19 cellular contexts compared by ENCODE assay signal in genomic region chr5:94620257-94620656, GRCh38. TPM values are rescaled to one million over a fixed set of nuclear protein-coding genes. Genes with fewer than 3 reads are reported as not detected.
DNase-seq lines count a peak whose midpoint lies in the region; ATAC-seq, FAIRE-seq and TF ChIP-seq lines count a peak whose summit lies in the region.
"Had no signal": no experiment of that assay in that cellular context is flagged by ENCODE, and none has a peak within 500 bp of the region (broad histone marks: within the 10 kb centered on the region; RNA-seq: fewer than 3 reads in every experiment).

No MANE protein-coding gene starts in this region.

- intact Hi-C loops in CD4-positive, alpha-beta T cell (cut with DNase I, micrococcal nuclease): no loop called here

- H3K27ac Mint-ChIP-seq in CD4-positive, alpha-beta T cell: no peak overlapping the region
- H3K27ac Mint-ChIP-seq in WTC11: no peak overlapping the region

- 92 to 97% (median 94%) methylated on average over 5 of the region's 5 CpGs for WGBS in small intestine, 3 donors

- no peaks in the 10 kb centered on the region for H3K9me2 ChIP-seq in DOHH2 (replicated peaks; ENCODE audit: control insufficient read depth, low read length)

- POLR2A ChIA-PET in CD4-positive, alpha-beta T cell (lab: Charles Lee): no interaction called here
- POLR2A ChIA-PET in WTC11 (lab: Charles Lee): no interaction called here

- H3K36me3 ChIP-seq in DOHH2 (ENCODE audit: control insufficient read depth, low read length) (0 out of 2 replicates have a peak, but pooled peaks cover 10% of the 10 kb centered on the region), keratinocyte (ENCODE audit: control insufficient read depth in 2 of 2, extremely low read depth in 1 of 2, insufficient read depth in 2 of 2, low read length in 2 of 2) (no peaks in the 10 kb centered on the region), small intestine (ENCODE audit: control insufficient read depth in 2 of 2, insufficient read depth in 2 of 2, low read length in 2 of 2) (no peaks in the 10 kb centered on the region)
- H3K36me3 ChIP-seq: adrenal gland, colonic mucosa, uterus had no signal

- peaks cover 47% of the 10 kb centered on the region for H3K4me1 ChIP-seq in DOHH2 (ENCODE audit: control insufficient read depth, low read length)
- H3K4me1 ChIP-seq in keratinocyte (ENCODE audit: control insufficient read depth, extremely low read depth, insufficient read depth, low read length): peaks cover 13% of the 10 kb centered on the region
- H3K4me1 ChIP-seq in small intestine (ENCODE audit: control insufficient read depth in 2 of 2, insufficient read depth in 1 of 2, low read depth in 1 of 2, low read length in 1 of 2): no peaks in the 10 kb centered on the region
- H3K4me1 ChIP-seq: colonic mucosa had no signal

- peaks cover 11% of the 10 kb centered on the region for H4K20me1 ChIP-seq in DOHH2 (ENCODE audit: control insufficient read depth, insufficient read depth, low read depth, low read length)
- H4K20me1 ChIP-seq in keratinocyte (ENCODE audit: control insufficient read depth, extremely low read depth, insufficient read depth, low read length): no peaks in the 10 kb centered on the region

- no peaks in the 10 kb centered on the region; the same call in 1 of the 2 replicates for H3F3A ChIP-seq in DOHH2 (ENCODE audit: control insufficient read depth, insufficient read depth)

- no peak for FAIRE-seq in keratinocyte (lab: Jason Lieb, UNC)
- no peak for FAIRE-seq in small intestine (lab: Jason Lieb, UNC)

- TF ChIP-seq CTCF in CD4-positive, alpha-beta T cell (IDR thresholded peaks at IDR 0.05): no peak
- no peak for TF ChIP-seq CTCF in DOHH2 (IDR thresholded peaks at IDR 0.05; ENCODE audit: low read depth, low read length, poor library complexity, severe bottlenecking)
- no peak for TF ChIP-seq CTCF in WTC11 (IDR thresholded peaks at IDR 0.05)
- no peak for TF ChIP-seq CTCF in keratinocyte (optimal IDR thresholded peaks at IDR 0.05 in 1 of 3, IDR thresholded peaks at IDR 0.05 in 1 of 3, conservative IDR thresholded peaks at IDR 0.05 in 1 of 3; ENCODE audit: extremely low read depth in 1 of 3, insufficient read depth in 2 of 3, low read length in 3 of 3)

- H3K4me3 Mint-ChIP-seq in CD4-positive, alpha-beta T cell: peak overlapping the region; percentile 92
- H3K4me3 Mint-ChIP-seq in WTC11: peak overlapping the region; percentile 93; the same call in 1 of the 2 replicates

- H3K27me3 ChIP-seq in CD4-positive, alpha-beta T cell (ENCODE audit: control insufficient read depth, insufficient read depth, low read length): no peaks in the 10 kb centered on the region
- H3K27me3 ChIP-seq in DOHH2 (ENCODE audit: control insufficient read depth, low read length) (no peaks in the 10 kb centered on the region), keratinocyte (ENCODE audit: control insufficient read depth, extremely low read depth, insufficient read depth, low read length) (no peaks in the 10 kb centered on the region), small intestine (ENCODE audit: control insufficient read depth in 2 of 2, insufficient read depth in 2 of 2, low read length in 2 of 2) (no peaks in the 10 kb centered on the region)
- H3K27me3 ChIP-seq: adrenal gland, colonic mucosa, uterus had no signal

- no peaks in the 10 kb centered on the region for H3K9me3 Mint-ChIP-seq in CD4-positive, alpha-beta T cell
- H3K9me3 Mint-ChIP-seq in WTC11: no peaks in the 10 kb centered on the region
- H3K9me3 Mint-ChIP-seq: CD4-positive, CD25-positive, alpha-beta regulatory T cell; stimulated activated memory B cell treated with anti-CD40 and anti-IgM and Interleukin-4, amounts not matched to agents 10 μg/mL and 1 μg/mL and 100 μg/mL, for 72 hours had no signal

- no peak for DNase-seq in CD4-positive, alpha-beta T cell
- DNase-seq in WTC11 (ENCODE audit: low spot score) (no peak), keratinocyte (ENCODE audit: low read depth, low spot score) (no peak), small intestine (no peak), NCI-H1092 treated with DMSO at 0.1 percent for 48 hours (lab: John Stamatoyannopoulos, UW) (no peak)
- DNase-seq: activated CD8-positive, alpha-beta memory T cell treated with anti-CD3 and anti-CD28 coated beads for 24 hours; adrenal gland; CD4-positive, CD25-positive, alpha-beta regulatory T cell; colonic mucosa; GDM1; left cardiac atrium; NCI-H1694 treated with DMSO at 0.1 percent for 48 hours; NCI-H510A treated with DMSO at 0.1 percent for 48 hours; stimulated activated CD4-positive, alpha-beta T cell treated with anti-CD3 and anti-CD28 coated beads, Interleukin-4, amount 100 ng/mL, for 4 hours; uterus had no signal

- peaks cover 16% of the 10 kb centered on the region for H3K36me3 Mint-ChIP-seq in CD4-positive, alpha-beta T cell (ENCODE audit: low read depth)
- no peaks in the 10 kb centered on the region for H3K36me3 Mint-ChIP-seq in WTC11
- H3K36me3 Mint-ChIP-seq: stimulated activated memory B cell treated with anti-CD40 and anti-IgM and Interleukin-4, amounts not matched to agents 10 μg/mL and 1 μg/mL and 100 μg/mL, for 72 hours had no signal

- no peaks in the 10 kb centered on the region for H3K27me3 Mint-ChIP-seq in CD4-positive, alpha-beta T cell
- no peaks in the 10 kb centered on the region for H3K27me3 Mint-ChIP-seq in WTC11 (ENCODE audit: low read depth)
- H3K27me3 Mint-ChIP-seq: CD4-positive, CD25-positive, alpha-beta regulatory T cell; stimulated activated memory B cell treated with anti-CD40 and anti-IgM and Interleukin-4, amounts not matched to agents 10 μg/mL and 1 μg/mL and 100 μg/mL, for 72 hours had no signal

- H3K9me3 ChIP-seq in CD4-positive, alpha-beta T cell (ENCODE audit: control insufficient read depth, low read length): no peaks in the 10 kb centered on the region
- H3K9me3 ChIP-seq in DOHH2 (ENCODE audit: control insufficient read depth, insufficient read depth, low read length) (no peaks in the 10 kb centered on the region), keratinocyte (ENCODE audit: control insufficient read depth, low read depth, low read length) (no peaks in the 10 kb centered on the region), small intestine (ENCODE audit: control insufficient read depth, low read depth) (no peaks in the 10 kb centered on the region)
- H3K9me3 ChIP-seq: adrenal gland, colonic mucosa, uterus had no signal

- H3K4me2 ChIP-seq in DOHH2 (ENCODE audit: low read length) (peak overlapping the region; percentile 87), keratinocyte (ENCODE audit: control insufficient read depth, extremely low read depth, insufficient read depth, low read depth, low read length) (peak overlapping the region; percentile 85)

- H3K4me3 ChIP-seq in DOHH2 (ENCODE audit: low read length) (peak overlapping the region; percentile 79), keratinocyte (ENCODE audit: control insufficient read depth in 2 of 3, extremely low read depth in 1 of 3, insufficient read depth in 2 of 3, low read depth in 1 of 3, low read length in 3 of 3) (no peak overlapping the region), small intestine (ENCODE audit: low read depth in 1 of 2, low read length in 2 of 2) (no peak overlapping the region)
- H3K4me3 ChIP-seq: adrenal gland, uterus had no signal

- CTCF ChIA-PET in CD4-positive, alpha-beta T cell (lab: Charles Lee): no interaction called here
- CTCF ChIA-PET in WTC11 (lab: Charles Lee): no interaction called here

- H3K27ac ChIP-seq in CD4-positive, alpha-beta T cell (ENCODE audit: low read depth, low read length): no peak overlapping the region
- H3K27ac ChIP-seq in DOHH2 (ENCODE audit: low read depth, low read length) (no peak overlapping the region), keratinocyte (ENCODE audit: control insufficient read depth, insufficient read depth, low read length) (no peak overlapping the region), small intestine (ENCODE audit: low read depth in 1 of 2, low read length in 1 of 2) (no peak overlapping the region)
- H3K27ac ChIP-seq: adrenal gland, colonic mucosa, uterus had no signal

- H3K79me2 ChIP-seq in DOHH2 (ENCODE audit: control insufficient read depth, low read length) (peaks cover 75% of the 10 kb centered on the region), keratinocyte (ENCODE audit: control insufficient read depth, insufficient read depth, low read length) (peaks cover 42% of the 10 kb centered on the region)

- H3K9me1 ChIP-seq in keratinocyte (ENCODE audit: control insufficient read depth, extremely low read depth, insufficient read depth, low read length): no peaks in the 10 kb centered on the region

- H2AFZ ChIP-seq in keratinocyte (ENCODE audit: control insufficient read depth, low read length): no peak overlapping the region

- no peak overlapping the region for H3K9ac ChIP-seq in keratinocyte (ENCODE audit: control insufficient read depth, extremely low read depth, insufficient read depth, low read length)

- ATAC-seq in CD4-positive, alpha-beta T cell (ENCODE audit: poor library complexity): no peak
- no peak for ATAC-seq in WTC11
- ATAC-seq in GM21526 (IDR thresholded peaks at IDR 0.05; ENCODE audit: low FRiP score, unreplicated experiment): no peak
- ATAC-seq: left cardiac atrium; sciatic nerve; stimulated activated memory B cell treated with anti-CD40 and anti-IgM and Interleukin-4, amounts not matched to agents 10 μg/mL and 1 μg/mL and 100 μg/mL, for 72 hours had no signal

- dilution Hi-C loops in keratinocyte (cut with MboI; ENCODE audit: extremely low pct_ligation_motif_present, low sequenced_read_pairs): no loop called here

- H3K4me1 Mint-ChIP-seq in CD4-positive, alpha-beta T cell (ENCODE audit: low read depth): peaks cover 51% of the 10 kb centered on the region
- peaks cover 25% of the 10 kb centered on the region for H3K4me1 Mint-ChIP-seq in WTC11

RNA-seq across cellular contexts. Expression of gene SLF1, which starts 1.8 kb away (rescaled TPM):
- 1 to 10 TPM; 7.7 to 7.9 TPM for total RNA-seq in CD4-positive, alpha-beta T cell
- 15.6 to 15.7 TPM (median 15.7 TPM) in 3 replicates for total RNA-seq in WTC11 (2021)
- polyA plus RNA-seq in keratinocyte: 2.9 to 7.0 TPM (median 3.5 TPM) in 3 replicates
- polyA plus RNA-seq in keratinocyte (2011; ENCODE audit: low read depth): 8.1 TPM
- polyA plus RNA-seq in keratinocyte (2011; cell fraction: cytosol; rRNA removed): 1.5 and 3.1 TPM in 2 replicates
- 5.1 and 5.6 TPM in 2 replicates for polyA plus RNA-seq in keratinocyte (2011; cell fraction: nucleus; rRNA removed)
- 0.93 and 3.2 TPM in 2 replicates for polyA plus RNA-seq in keratinocyte (2012; ENCODE audit: low replicate concordance)
- polyA minus RNA-seq in keratinocyte: 1.7 to 6.6 TPM (median 2.1 TPM) in 3 replicates
- 10.0 TPM for polyA minus RNA-seq in keratinocyte (2011; cell fraction: cytosol; rRNA and poly(A)+ RNA removed)
- 5.0 and 6.7 TPM in 2 replicates for polyA minus RNA-seq in keratinocyte (2011; cell fraction: nucleus; rRNA and poly(A)+ RNA removed)
- polyA plus RNA-seq in small intestine: 1 to 10 TPM; 3.3 to 6.9 (median 4.1) TPM

RNA-seq across cellular contexts. Expression of gene KIAA0825, which starts 1.9 kb away (rescaled TPM):
- total RNA-seq in CD4-positive, alpha-beta T cell: 1 to 10 TPM; 1.5 to 1.6 TPM
- 1.3 to 1.6 TPM (median 1.5 TPM) in 3 replicates for total RNA-seq in WTC11 (2021)
- polyA plus RNA-seq in keratinocyte: 0.68 to 1.2 TPM (median 1.0 TPM) in 3 replicates
- polyA plus RNA-seq in keratinocyte (2011; ENCODE audit: low read depth): 0.41 TPM
- polyA plus RNA-seq in keratinocyte (2011; cell fraction: cytosol; rRNA removed): 0.35 and 0.85 TPM in 2 replicates
- polyA plus RNA-seq in keratinocyte (2011; cell fraction: nucleus; rRNA removed): 1.3 TPM in 2 replicates
- 0.25 and 0.62 TPM in 2 replicates for polyA plus RNA-seq in keratinocyte (2012; ENCODE audit: low replicate concordance)
- polyA minus RNA-seq in keratinocyte: 0.43 to 4.8 TPM (median 3.4 TPM) in 3 replicates
- 1.7 TPM for polyA minus RNA-seq in keratinocyte (2011; cell fraction: cytosol; rRNA and poly(A)+ RNA removed)
- 4.7 and 11.9 TPM in 2 replicates for polyA minus RNA-seq in keratinocyte (2011; cell fraction: nucleus; rRNA and poly(A)+ RNA removed)
- polyA plus RNA-seq in small intestine: under 1 TPM; 0.51 to 0.67 (median 0.54) TPM
